In genomic region chrX:24646745-24647182, GRCh38 we compare ENCODE assay signal across 1 cellular context.
TF ChIP-seq lines count a peak whose summit lies in the region.

No MANE protein-coding gene starts in this region.

TF ChIP-seq in HepG2, 621 proteins besides CTCF, POLR2A, EP300 and RAD21 (continued from another document):
- no peak for TF ChIP-seq SP1 (IDR thresholded peaks at IDR 0.05)
- no peak for TF ChIP-seq SP1 (CRISPR knock-in tag; IDR thresholded peaks at IDR 0.05)
- TF ChIP-seq HHEX (CRISPR knock-in tag; IDR thresholded peaks at IDR 0.05): no peak
- no peak for TF ChIP-seq ZNF138 (CRISPR knock-in tag; IDR thresholded peaks at IDR 0.05; ENCODE audit: low read depth)
- no peak for TF ChIP-seq ZNF264 (CRISPR knock-in tag; IDR thresholded peaks at IDR 0.05)
- no peak for TF ChIP-seq ZNF563 (CRISPR knock-in tag; IDR thresholded peaks at IDR 0.05)
- TF ChIP-seq MLX (CRISPR knock-in tag; IDR thresholded peaks at IDR 0.05): no peak
- no peak for TF ChIP-seq CENPT (CRISPR knock-in tag; IDR thresholded peaks at IDR 0.05; ENCODE audit: low read depth)
- no peak for TF ChIP-seq ZNF781 (CRISPR knock-in tag; IDR thresholded peaks at IDR 0.05; ENCODE audit: borderline replicate concordance, not compliant biosample characterization)
- TF ChIP-seq FOXA3 (CRISPR knock-in tag; IDR thresholded peaks at IDR 0.05): no peak
- no peak for TF ChIP-seq HES4 (CRISPR knock-in tag; IDR thresholded peaks at IDR 0.05; ENCODE audit: borderline replicate concordance)
- no peak for TF ChIP-seq TFDP1 (CRISPR knock-in tag; IDR thresholded peaks at IDR 0.05; ENCODE audit: borderline replicate concordance)
